ENCODE assay signal across 1 cellular context in genomic region chr15:41511331-41512077, GRCh38.
TF ChIP-seq lines count a peak whose summit lies in the region.

No MANE protein-coding gene starts in this region.

TF ChIP-seq in HepG2, 621 proteins besides CTCF, POLR2A, EP300 and RAD21:
- TF ChIP-seq ZNF18 (CRISPR knock-in tag; IDR thresholded peaks at IDR 0.05; ENCODE audit: insufficient replicate concordance): no peak
- no peak for TF ChIP-seq SOX6 (IDR thresholded peaks at IDR 0.05)
- TF ChIP-seq SOX6 (CRISPR knock-in tag; IDR thresholded peaks at IDR 0.05): no peak
- no peak for TF ChIP-seq ZSCAN22 (CRISPR knock-in tag; IDR thresholded peaks at IDR 0.05)
- TF ChIP-seq STAT6 (CRISPR knock-in tag; IDR thresholded peaks at IDR 0.05; ENCODE audit: borderline replicate concordance): no peak
- TF ChIP-seq NR2F6 (IDR thresholded peaks at IDR 0.05): no peak
- TF ChIP-seq NR2F6 (CRISPR knock-in tag; IDR thresholded peaks at IDR 0.05): no peak
- TF ChIP-seq RELA (CRISPR knock-in tag; IDR thresholded peaks at IDR 0.05): no peak
- TF ChIP-seq YEATS4 (CRISPR knock-in tag; IDR thresholded peaks at IDR 0.05; ENCODE audit: borderline replicate concordance): no peak
- TF ChIP-seq ZNF3 (CRISPR knock-in tag; IDR thresholded peaks at IDR 0.05): no peak
- TF ChIP-seq FOXA1 (IDR thresholded peaks at IDR 0.05): no peak
- TF ChIP-seq FOXA1 (CRISPR knock-in tag; IDR thresholded peaks at IDR 0.05): no peak
- no peak for TF ChIP-seq HNRNPL (IDR thresholded peaks at IDR 0.05; ENCODE audit: low read depth, low read length)
- TF ChIP-seq ZNF256 (CRISPR knock-in tag; conservative IDR thresholded peaks at IDR 0.05): no peak
- no peak for TF ChIP-seq ADNP (CRISPR knock-in tag; IDR thresholded peaks at IDR 0.05)
- no peak for TF ChIP-seq MEIS1 (CRISPR knock-in tag; IDR thresholded peaks at IDR 0.05; ENCODE audit: borderline replicate concordance)
- no peak for TF ChIP-seq NFRKB (IDR thresholded peaks at IDR 0.05)
- no peak for TF ChIP-seq FOXK2 (IDR thresholded peaks at IDR 0.05)
- TF ChIP-seq ZNF614 (CRISPR knock-in tag; IDR thresholded peaks at IDR 0.05; ENCODE audit: borderline replicate concordance): no peak
